ENCODE assay signal across 9 cellular contexts in the genomic region with DNA sequence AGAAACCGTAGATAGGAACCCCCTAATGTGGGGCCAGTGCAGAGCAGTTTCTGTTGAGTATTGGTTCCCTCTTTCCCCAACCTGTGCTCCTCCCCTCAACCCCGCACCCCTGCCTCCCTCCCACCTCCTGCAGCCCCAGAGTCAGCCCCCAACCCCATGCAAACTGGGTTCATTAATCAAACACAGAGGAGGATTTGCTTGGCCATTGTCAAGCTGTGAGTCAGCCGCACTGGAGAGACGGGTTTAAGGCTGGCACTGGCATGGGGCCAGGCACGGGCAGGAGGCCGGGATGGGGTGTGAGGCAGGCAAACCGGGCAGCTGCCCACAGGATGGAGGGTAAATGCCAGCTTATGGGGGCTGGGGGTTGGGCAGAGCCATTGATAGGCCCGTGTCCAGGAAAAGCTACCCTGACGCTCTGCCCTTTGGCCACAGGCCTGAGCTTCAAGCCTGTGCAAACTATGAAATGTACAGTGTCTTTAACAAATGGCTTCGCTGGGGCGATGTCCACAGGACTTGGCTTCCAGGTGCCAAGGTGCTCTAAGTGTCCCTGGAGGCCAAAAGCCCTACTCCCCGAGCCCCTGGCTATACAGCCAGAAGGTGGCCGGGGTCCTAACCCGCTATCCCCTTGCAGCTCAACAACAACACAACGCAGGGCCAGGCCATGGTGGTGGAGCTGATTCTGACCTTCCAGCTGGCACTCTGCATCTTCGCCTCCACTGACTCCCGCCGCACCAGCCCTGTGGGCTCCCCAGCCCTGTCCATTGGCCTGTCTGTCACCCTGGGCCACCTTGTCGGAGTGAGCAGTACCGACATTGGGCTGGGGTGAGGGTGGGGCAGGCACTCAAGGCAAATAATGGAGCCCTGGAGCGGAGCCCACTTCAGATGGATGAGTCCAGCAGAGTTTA. TPM values are rescaled to one million over a fixed set of nuclear protein-coding genes. Genes with fewer than 3 reads are reported as not detected.
A peak's percentile ranks its signal among the peaks of the same experiment; 100 is the strongest.
DNase-seq lines count a peak whose midpoint lies in the region; ATAC-seq and TF ChIP-seq lines count a peak whose summit lies in the region.
"Had no signal": no experiment of that assay in that cellular context is flagged by ENCODE, and none has a peak within 500 bp of the region (broad histone marks: within the 10 kb centered on the region; RNA-seq: fewer than 3 reads in every experiment).

No MANE protein-coding gene starts in this region.

- no peaks in the 10 kb centered on the region for H3K9me3 ChIP-seq in OCI-LY7 (ENCODE audit: low read length)

- H3K36me3 ChIP-seq in OCI-LY7 (ENCODE audit: insufficient read depth, low read length), result no peaks in the 10 kb centered on the region

- no peak for TF ChIP-seq CTCF in OCI-LY7 (conservative IDR thresholded peaks at IDR 0.05; ENCODE audit: low read length)
- no peak for TF ChIP-seq CTCF in GM10266 (IDR thresholded peaks at IDR 0.05; ENCODE audit: control insufficient read depth, insufficient read depth, low read depth, missing control alignments)

- DNase-seq in DMS53 (lab: John Stamatoyannopoulos, UW) (peak; percentile 82), NCI-H2196 treated with DMSO at 0.1 percent for 48 hours (lab: John Stamatoyannopoulos, UW; ENCODE audit: unreplicated experiment) (peak; percentile 94), epidermal melanocyte (ENCODE audit: insufficient read length, low spot score) (peak; percentile 88), occipital lobe (lab: John Stamatoyannopoulos, UW) (peak; percentile 24), OCI-LY7 (ENCODE audit: low spot score) (no peak), AG08395 (ENCODE audit: low spot score) (no peak), GM10266 (ENCODE audit: extremely low spot score) (no peak)

- no peaks in the 10 kb centered on the region for H3K79me2 ChIP-seq in OCI-LY7 (ENCODE audit: insufficient read depth, low read depth, low read length)

- CTCF ChIA-PET in OCI-LY7 (lab: Charles Lee; ENCODE audit: unreplicated experiment), result no interaction called here

- H3K27ac ChIP-seq in OCI-LY7 (ENCODE audit: low read depth, low read length, poor library complexity, severe bottlenecking), result no peak overlapping the region

- peaks cover 19% of the 10 kb centered on the region for H3K4me1 ChIP-seq in OCI-LY7 (ENCODE audit: insufficient read depth, low read length, poor library complexity, severe bottlenecking)

- no peak overlapping the region for H3K4me3 ChIP-seq in OCI-LY7 (ENCODE audit: low read depth, low read length, poor library complexity, severe bottlenecking)

- H3K4me2 ChIP-seq in OCI-LY7 (ENCODE audit: low read length), result no peak overlapping the region

- H3K9me2 ChIP-seq in OCI-LY7 (ENCODE audit: insufficient read depth, low read length), result no peaks in the 10 kb centered on the region

- no peak for ATAC-seq in GM21526 (IDR thresholded peaks at IDR 0.05; ENCODE audit: low FRiP score, unreplicated experiment)

- BruUV-seq in OCI-LY7 (replicated peaks; lab: Mats Ljungman, UMichigan), result no TSS peak

- POLR2A ChIA-PET in OCI-LY7 (lab: Charles Lee), result interaction anchor here (0.5 kb wide), 1 partner anchor 61 kb away, joined by 4 read pairs; no protein-coding TSS in a partner anchor

- intact Hi-C loops in OCI-LY7 (cut with micrococcal nuclease; ENCODE audit: unreplicated experiment), result no loop called here

- no peaks in the 10 kb centered on the region for H4K20me1 ChIP-seq in OCI-LY7 (ENCODE audit: insufficient read depth, low read length)

- no peak overlapping the region for H2AFZ ChIP-seq in OCI-LY7 (ENCODE audit: low read length)

RNA-seq across cellular contexts. Expression of a gene that starts 1.4 kb away (rescaled TPM):
- total RNA-seq in occipital lobe (0.62 TPM), OCI-LY7 (2022) (not detected in 2 replicates)
- total RNA-seq in OCI-LY7 (2014; rRNA removed; shearing (Covaris generic)), result not detected in 2 replicates

RNA-seq across cellular contexts. Expression of a gene that starts 9.6 kb away (rescaled TPM):
- 0.62 TPM for total RNA-seq in occipital lobe
- total RNA-seq in OCI-LY7 (2014; rRNA removed; shearing (Covaris generic)), result not detected in 2 replicates
- total RNA-seq in OCI-LY7 (2022), result not detected in 2 replicates
- total RNA-seq: chondrocyte had no signal

RNA-seq across cellular contexts. Expression of a gene that starts 12.6 kb away (rescaled TPM):
- total RNA-seq in occipital lobe (not detected), OCI-LY7 (2022) (not detected in 2 replicates)
- not detected in 2 replicates for total RNA-seq in OCI-LY7 (2014; rRNA removed; shearing (Covaris generic))
- total RNA-seq: chondrocyte had no signal

RNA-seq across cellular contexts. Expression of a gene that starts 59.4 kb away (rescaled TPM):
- total RNA-seq in occipital lobe (22.3 TPM), OCI-LY7 (2022) (0.10 and 0.35 TPM in 2 replicates)
- total RNA-seq in OCI-LY7 (2014; rRNA removed; shearing (Covaris generic)), result not detected in 2 replicates

Comparison
In these comparisons a context has a peak if more than half of its experiments do, and no peak if none do; other contexts are left out.
1. DNase-seq: peak in DMS53 (single experiment), NCI-H2196 treated with DMSO at 0.1 percent for 48 hours (single experiment), epidermal melanocyte (single experiment) and occipital lobe (single experiment); none in OCI-LY7 (single experiment), AG08395 (single experiment) and GM10266 (single experiment).